In the genomic region with DNA sequence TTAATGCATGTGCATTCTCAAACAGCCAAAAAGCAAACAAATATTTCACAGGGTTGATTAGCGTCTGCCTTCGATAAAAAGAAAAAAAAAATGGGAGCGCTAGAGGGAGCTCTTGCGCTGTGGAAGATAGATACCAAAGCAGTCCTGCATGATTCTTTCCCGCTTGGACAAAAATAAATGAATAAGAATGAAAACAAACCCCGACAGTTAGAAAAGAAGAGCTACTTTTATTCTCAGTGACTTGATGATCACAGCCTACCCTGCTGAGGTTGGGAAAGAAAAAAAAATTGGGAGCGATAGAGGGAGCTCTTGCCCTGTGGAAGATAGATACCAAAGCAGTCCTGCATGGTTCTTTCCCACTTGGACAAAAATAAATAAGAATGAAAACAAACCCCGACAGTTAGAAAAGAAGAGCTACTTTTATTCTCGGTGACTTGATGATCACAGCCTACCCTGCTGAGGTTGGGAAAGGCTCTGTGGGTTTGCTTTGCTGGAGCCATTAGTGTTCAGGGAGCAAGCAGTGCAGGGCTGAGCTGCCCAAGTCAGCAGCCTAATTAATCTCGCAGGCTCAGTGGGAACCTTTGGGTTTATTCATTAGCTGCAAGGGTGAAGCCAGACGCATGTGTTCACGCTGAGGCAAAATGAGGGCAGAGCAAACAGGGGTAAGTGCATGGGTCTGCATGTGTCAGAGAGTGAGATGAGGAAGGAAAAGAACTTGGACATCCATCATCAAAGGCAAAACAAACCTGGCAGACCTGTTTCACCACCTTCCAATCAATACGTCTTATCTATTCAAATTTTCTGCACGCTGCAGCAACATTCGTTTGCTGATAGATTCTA, we compare ENCODE assay signal across 8 cellular contexts.
DNase-seq lines count a peak whose midpoint lies in the region; ATAC-seq and TF ChIP-seq lines count a peak whose summit lies in the region.

No MANE protein-coding gene starts in this region.

- H3K27ac Mint-ChIP-seq in central memory CD8-positive, alpha-beta T cell (ENCODE audit: low read depth), result peak overlapping the region; percentile 36

- no peaks in the 10 kb centered on the region for H3K36me3 Mint-ChIP-seq in central memory CD8-positive, alpha-beta T cell (ENCODE audit: insufficient read depth)

- H3K4me1 Mint-ChIP-seq in central memory CD8-positive, alpha-beta T cell, result peaks cover 6% of the 10 kb centered on the region

- no peaks in the 10 kb centered on the region for H3K9me3 Mint-ChIP-seq in central memory CD8-positive, alpha-beta T cell

- no peak overlapping the region for H3K4me3 Mint-ChIP-seq in central memory CD8-positive, alpha-beta T cell

- no peak for DNase-seq in AG09319 (ENCODE audit: extremely low read depth, low read depth)
- DNase-seq in NCI-H187 (lab: John Stamatoyannopoulos, UW), result peak; percentile 39 to 49
- DNase-seq in central memory CD8-positive, alpha-beta T cell (ENCODE audit: low spot score in 2 of 2), result no peak
- DNase-seq in middle frontal gyrus (ENCODE audit: extremely low spot score, low spot score), result peak; percentile 37
- no peak for DNase-seq in HPDE6-E6E7 (ENCODE audit: extremely low spot score)
- DNase-seq in DMS153 (lab: John Stamatoyannopoulos, UW), result no peak
- DNase-seq in activated CD4-positive, alpha-beta T cell treated with anti-CD3 and anti-CD28 coated beads for 48 hours, result no peak

- no peak for ATAC-seq in central memory CD8-positive, alpha-beta T cell (replicated peaks; ENCODE audit: extremely low read depth, poor library complexity, severe bottlenecking)

- TF ChIP-seq CTCF in AG09319 (IDR thresholded peaks at IDR 0.05; ENCODE audit: low read depth, low read length) (peak; percentile 57), GM12872 (IDR thresholded peaks at IDR 0.05; ENCODE audit: insufficient read depth, low read depth, low read length) (peak; percentile 51)

- H3K27me3 Mint-ChIP-seq in central memory CD8-positive, alpha-beta T cell, result no peaks in the 10 kb centered on the region

Comparison
In these comparisons a context has a peak if more than half of its experiments do, and no peak if none do; other contexts are left out.
1. DNase-seq: peak in NCI-H187 (2 of 2) and middle frontal gyrus (single experiment); none in AG09319 (single experiment), central memory CD8-positive, alpha-beta T cell (0 of 2), HPDE6-E6E7 (single experiment), DMS153 (single experiment) and activated CD4-positive, alpha-beta T cell treated with anti-CD3 and anti-CD28 coated beads for 48 hours (single experiment).